Comparison of ENCODE assay signal across 30 cellular contexts in the genomic region with DNA sequence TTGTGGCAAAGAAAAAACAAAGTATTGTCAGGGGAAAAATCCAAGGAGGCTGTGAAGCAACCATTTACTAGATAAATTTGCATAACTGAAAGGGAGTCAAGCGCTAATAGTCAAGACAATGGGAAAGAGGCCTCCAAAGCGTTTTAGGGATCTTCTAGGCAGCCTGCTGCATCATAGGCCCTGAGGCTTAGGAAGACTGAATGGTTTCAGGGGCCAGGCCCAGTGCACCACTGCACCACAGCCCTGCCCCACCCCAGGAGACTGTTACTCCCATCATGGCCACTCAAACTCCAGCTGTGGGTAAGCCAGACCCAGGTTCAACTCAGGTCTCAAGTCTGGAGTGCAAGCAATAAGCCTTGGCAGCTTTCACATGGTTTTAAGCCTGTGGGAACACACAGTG.
"Had no signal": no experiment of that assay in that cellular context is flagged by ENCODE, and none has a peak within 500 bp of the region (broad histone marks: within the 10 kb centered on the region; RNA-seq: fewer than 3 reads in every experiment).

No MANE protein-coding gene starts in this region.

- ATAC-seq: naive thymus-derived CD4-positive, alpha-beta T cell; natural killer cell; psoas muscle; right cardiac atrium; sciatic nerve; stimulated activated memory B cell treated with anti-CD40 and anti-IgM and Interleukin-4, amounts not matched to agents 10 μg/mL and 1 μg/mL and 100 μg/mL, for 72 hours; stimulated activated naive CD8-positive, alpha-beta T cell treated with anti-CD3 and anti-CD28 coated beads, Interleukin-15, amount 100 ng/mL, for 72 hours; stimulated activated naive CD8-positive, alpha-beta T cell treated with anti-CD3 and anti-CD28 coated beads, Interleukin-15, Interleukin-2, amounts not matched to agents 100 U/mL and 50 U/mL, for 24 hours; upper lobe of right lung had no signal

- H3K27me3 ChIP-seq: neural progenitor cell, ovary, spleen, thyroid gland, upper lobe of right lung had no signal

- H3K4me2 ChIP-seq: neural progenitor cell, smooth muscle cell had no signal

- H3K27me3 Mint-ChIP-seq: naive thymus-derived CD4-positive, alpha-beta T cell; progenitor cell of endocrine pancreas; stimulated activated memory B cell treated with anti-CD40 and anti-IgM and Interleukin-4, amounts not matched to agents 10 μg/mL and 1 μg/mL and 100 μg/mL, for 72 hours; stimulated activated naive CD8-positive, alpha-beta T cell treated with anti-CD3 and anti-CD28 coated beads, Interleukin-15, amount 100 ng/mL, for 72 hours; type B pancreatic cell had no signal

- H3K4me3 Mint-ChIP-seq: naive thymus-derived CD4-positive, alpha-beta T cell; natural killer cell; nephron; neural progenitor cell; stimulated activated memory B cell treated with anti-CD40 and anti-IgM and Interleukin-4, amounts not matched to agents 10 μg/mL and 1 μg/mL and 100 μg/mL, for 72 hours; stimulated activated naive CD8-positive, alpha-beta T cell treated with anti-CD3 and anti-CD28 coated beads, Interleukin-15, amount 100 ng/mL, for 72 hours; type B pancreatic cell had no signal

- H3K36me3 Mint-ChIP-seq: naive thymus-derived CD4-positive, alpha-beta T cell; natural killer cell; neural progenitor cell; stimulated activated memory B cell treated with anti-CD40 and anti-IgM and Interleukin-4, amounts not matched to agents 10 μg/mL and 1 μg/mL and 100 μg/mL, for 72 hours; type B pancreatic cell had no signal

- H3K4me1 Mint-ChIP-seq: naive thymus-derived CD4-positive, alpha-beta T cell; natural killer cell; nephron; neural progenitor cell; stimulated activated memory B cell treated with anti-CD40 and anti-IgM and Interleukin-4, amounts not matched to agents 10 μg/mL and 1 μg/mL and 100 μg/mL, for 72 hours; stimulated activated naive CD8-positive, alpha-beta T cell treated with anti-CD3 and anti-CD28 coated beads, Interleukin-15, amount 100 ng/mL, for 72 hours had no signal

- H3K9ac ChIP-seq: neural progenitor cell, parathyroid adenoma had no signal

- H3K36me3 ChIP-seq: ovary, spleen, thoracic aorta, thyroid gland, tibial nerve, upper lobe of right lung, uterus had no signal

- H3K9me3 ChIP-seq: ovary, psoas muscle, spleen, thoracic aorta, thyroid gland, tibial nerve, upper lobe of right lung, uterus had no signal

- H3K79me2 ChIP-seq: parathyroid adenoma had no signal

- H3K27ac ChIP-seq: neural progenitor cell, ovary, parathyroid adenoma, psoas muscle, skin epidermis, spleen, thoracic aorta, thyroid gland, tibial nerve, upper lobe of right lung, uterus had no signal

- H3K9me3 Mint-ChIP-seq: stimulated activated memory B cell treated with anti-CD40 and anti-IgM and Interleukin-4, amounts not matched to agents 10 μg/mL and 1 μg/mL and 100 μg/mL, for 72 hours; stimulated activated naive CD8-positive, alpha-beta T cell treated with anti-CD3 and anti-CD28 coated beads, Interleukin-15, amount 100 ng/mL, for 72 hours; type B pancreatic cell had no signal

- H3K4me1 ChIP-seq: neural progenitor cell, parathyroid adenoma, psoas muscle, spleen, thyroid gland, tibial nerve, upper lobe of right lung, uterus had no signal

- H3K27ac Mint-ChIP-seq: naive thymus-derived CD4-positive, alpha-beta T cell; natural killer cell; nephron; neural progenitor cell; progenitor cell of endocrine pancreas; stimulated activated memory B cell treated with anti-CD40 and anti-IgM and Interleukin-4, amounts not matched to agents 10 μg/mL and 1 μg/mL and 100 μg/mL, for 72 hours; stimulated activated naive CD8-positive, alpha-beta T cell treated with anti-CD3 and anti-CD28 coated beads, Interleukin-15, amount 100 ng/mL, for 72 hours; type B pancreatic cell had no signal

- DNase-seq: naive thymus-derived CD4-positive, alpha-beta T cell; natural killer cell; occipital lobe; ovary; psoas muscle; right cardiac atrium; spleen; stimulated activated CD4-positive, alpha-beta T cell treated with anti-CD3 and anti-CD28 coated beads, Interleukin-12 subunit alpha, Interleukin-12 subunit beta, amount 100 ng/mL, for 4 hours; stimulated activated CD4-positive, alpha-beta T cell treated with anti-CD3 and anti-CD28 coated beads, Interleukin-1b, Interleukin-23, amount 100 ng/mL, for 48 hours; stimulated activated CD4-positive, alpha-beta T cell treated with anti-CD3 and anti-CD28 coated beads, Interleukin-4, amount 100 ng/mL, for 1 hour; stimulated activated CD4-positive, alpha-beta T cell treated with anti-CD3 and anti-CD28 coated beads, Interleukin-4, amount 100 ng/mL, for 4 hours; stimulated activated CD8-positive, alpha-beta memory T cell treated with anti-CD3 and anti-CD28 coated beads, Interleukin-4, amount 100 ng/mL, for 48 hours; stimulated activated naive CD4-positive, alpha-beta T cell; stimulated activated naive CD8-positive, alpha-beta T cell treated with anti-CD3 and anti-CD28 coated beads, Interleukin-15, amount 100 ng/mL, for 72 hours; stimulated activated naive CD8-positive, alpha-beta T cell treated with anti-CD3 and anti-CD28 coated beads, Interleukin-15, Interleukin-2, amounts not matched to agents 100 U/mL and 50 U/mL, for 24 hours; substantia nigra; thyroid gland; upper lobe of right lung; uterus had no signal

- H3K4me3 ChIP-seq: neural progenitor cell, ovary, psoas muscle, skin epidermis, smooth muscle cell, spleen, thoracic aorta, thyroid gland, tibial nerve, upper lobe of right lung, uterus had no signal

- H2AFZ ChIP-seq: neural progenitor cell, parathyroid adenoma had no signal
